Comparison of ENCODE assay signal across 19 cellular contexts in the genomic region with DNA sequence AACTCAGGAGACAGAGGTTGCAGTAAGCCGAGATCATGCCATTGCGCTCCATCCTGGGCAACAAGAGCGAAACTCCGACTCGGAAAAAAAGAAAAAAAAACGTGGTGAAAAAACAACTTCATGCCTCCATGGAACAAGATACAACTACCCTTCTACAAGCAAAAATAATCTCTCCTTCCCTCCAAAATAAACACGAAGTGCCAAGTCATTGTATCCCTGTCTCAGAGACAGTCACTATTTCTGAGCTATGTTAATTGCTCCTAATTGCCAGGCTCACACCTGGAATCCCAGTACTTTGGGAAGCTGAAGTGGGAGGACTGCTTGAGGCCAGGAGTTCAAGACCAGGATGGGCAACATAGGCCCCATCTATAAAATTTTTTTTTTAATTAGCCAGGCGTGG. TPM values are rescaled to one million over a fixed set of nuclear protein-coding genes. Genes with fewer than 3 reads are reported as not detected.
DNase-seq lines count a peak whose midpoint lies in the region; ATAC-seq, FAIRE-seq and TF ChIP-seq lines count a peak whose summit lies in the region.
"Had no signal": no experiment of that assay in that cellular context is flagged by ENCODE, and none has a peak within 500 bp of the region (broad histone marks: within the 10 kb centered on the region; RNA-seq: fewer than 3 reads in every experiment).

No MANE protein-coding gene starts in this region.

- H3K27ac Mint-ChIP-seq in activated T-cell treated with anti-CD3 and anti-CD28 coated beads, Interleukin-2, amount 50 U/mL, for 24 hours, result peak overlapping the region; percentile 71
- H3K27ac Mint-ChIP-seq in WTC11, result peak overlapping the region; percentile 8; the same call in 1 of the 2 replicates
- H3K27ac Mint-ChIP-seq: CD14-positive monocyte had no signal

- no peaks in the 10 kb centered on the region for H3K27me3 ChIP-seq in H7 (ENCODE audit: control insufficient read depth, insufficient read depth, low read length)

- FAIRE-seq in kidney (lab: Jason Lieb, UNC), result no peak
- FAIRE-seq: H54 had no signal

- CTCF ChIA-PET in WTC11 (lab: Charles Lee), result interaction anchor here (0.6 to 2.9 kb wide), 12 partner anchors 9 to 119 kb away, joined by 3 to 21 read pairs (median 4); a partner anchor contains a TSS

- H3K27ac ChIP-seq in kidney (ENCODE audit: low read depth in 2 of 2, low read length in 2 of 2), result no peak overlapping the region
- H3K27ac ChIP-seq: HL-60 had no signal

- no peak overlapping the region for H3K4me3 ChIP-seq in H7 (ENCODE audit: insufficient read depth, low read depth, low read length)
- H3K4me3 ChIP-seq in kidney (ENCODE audit: low read length in 2 of 2), result no peak overlapping the region

- H3K9ac ChIP-seq in kidney (ENCODE audit: low read length in 2 of 2), result no peak overlapping the region

- H3K9me3 Mint-ChIP-seq in activated T-cell treated with anti-CD3 and anti-CD28 coated beads, Interleukin-2, amount 50 U/mL, for 24 hours, result no peaks in the 10 kb centered on the region
- H3K9me3 Mint-ChIP-seq in WTC11, result no peaks in the 10 kb centered on the region
- H3K9me3 Mint-ChIP-seq: CD14-positive monocyte had no signal

- H3K36me3 ChIP-seq in H7 (replicated peaks; ENCODE audit: control insufficient read depth, insufficient read depth, low read length) (peaks cover 5% of the 10 kb centered on the region), kidney (ENCODE audit: control insufficient read depth in 1 of 2, insufficient read depth in 2 of 2, low read length in 2 of 2) (peaks cover 6% of the 10 kb centered on the region in 2 donors)

- TF ChIP-seq CTCF in WTC11 (IDR thresholded peaks at IDR 0.05), result no peak
- TF ChIP-seq CTCF in kidney (IDR thresholded peaks at IDR 0.05; ENCODE audit: borderline replicate concordance, extremely low read depth, insufficient read depth), result no peak

- peaks cover 0 to 2% of the 10 kb centered on the region in 2 donors for H3K4me1 ChIP-seq in kidney (ENCODE audit: control insufficient read depth in 1 of 2, insufficient read depth in 1 of 2, low read depth in 1 of 2, low read length in 2 of 2)

- POLR2A ChIA-PET in WTC11 (lab: Charles Lee), result no interaction called here

- no peak for DNase-seq in activated T-cell treated with anti-CD3 and anti-CD28 coated beads, Interleukin-2, amount 50 U/mL, for 24 hours
- DNase-seq in activated T-cell treated with anti-CD3 and anti-CD28 coated beads for 4 hours (no peak), H7 (peak; percentile 6), WTC11 (ENCODE audit: low spot score) (no peak), kidney (peak; percentile 6), epidermal melanocyte (ENCODE audit: insufficient read length, low spot score) (no peak)
- DNase-seq: DND-41, NCI-H1417 treated with DMSO at 0.1 percent for 48 hours, NCI-H187 treated with DMSO at 0.1 percent for 48 hours, NCI-H345, NCI-H526, PC-3, RPMI8226, SHP77 treated with DMSO at 0.1 percent for 48 hours had no signal

- no peaks in the 10 kb centered on the region for H3K27me3 Mint-ChIP-seq in activated T-cell treated with anti-CD3 and anti-CD28 coated beads, Interleukin-2, amount 50 U/mL, for 24 hours
- no peaks in the 10 kb centered on the region for H3K27me3 Mint-ChIP-seq in WTC11 (ENCODE audit: low read depth)

- intact Hi-C loops in kidney (cut with DNase I), result no loop called here

- H3K36me3 Mint-ChIP-seq in activated T-cell treated with anti-CD3 and anti-CD28 coated beads, Interleukin-2, amount 50 U/mL, for 24 hours (ENCODE audit: low read depth), result peaks cover 21% of the 10 kb centered on the region
- H3K36me3 Mint-ChIP-seq in WTC11, result peaks cover 11% of the 10 kb centered on the region

- no peak overlapping the region for H3K4me3 Mint-ChIP-seq in activated T-cell treated with anti-CD3 and anti-CD28 coated beads, Interleukin-2, amount 50 U/mL, for 24 hours
- no peak overlapping the region for H3K4me3 Mint-ChIP-seq in WTC11
- H3K4me3 Mint-ChIP-seq: CD14-positive monocyte had no signal

- H3K4me1 Mint-ChIP-seq in activated T-cell treated with anti-CD3 and anti-CD28 coated beads, Interleukin-2, amount 50 U/mL, for 24 hours (ENCODE audit: low read depth), result peaks cover 36% of the 10 kb centered on the region
- H3K4me1 Mint-ChIP-seq in WTC11, result no peaks in the 10 kb centered on the region

- ATAC-seq in WTC11 (no peak), GM18868 (IDR thresholded peaks at IDR 0.05; ENCODE audit: unreplicated experiment) (no peak)
- ATAC-seq: PC-3 had no signal

- H3K9me3 ChIP-seq in kidney (ENCODE audit: control insufficient read depth in 1 of 2, low read length in 2 of 2), result no peaks in the 10 kb centered on the region

TF ChIP-seq in WTC11, 78 proteins besides CTCF, POLR2A, EP300 and RAD21 (continues in another document):
- TF ChIP-seq ZNF232 (CRISPR knock-in tag; IDR thresholded peaks at IDR 0.05), result no peak
- TF ChIP-seq, protein P1, sequence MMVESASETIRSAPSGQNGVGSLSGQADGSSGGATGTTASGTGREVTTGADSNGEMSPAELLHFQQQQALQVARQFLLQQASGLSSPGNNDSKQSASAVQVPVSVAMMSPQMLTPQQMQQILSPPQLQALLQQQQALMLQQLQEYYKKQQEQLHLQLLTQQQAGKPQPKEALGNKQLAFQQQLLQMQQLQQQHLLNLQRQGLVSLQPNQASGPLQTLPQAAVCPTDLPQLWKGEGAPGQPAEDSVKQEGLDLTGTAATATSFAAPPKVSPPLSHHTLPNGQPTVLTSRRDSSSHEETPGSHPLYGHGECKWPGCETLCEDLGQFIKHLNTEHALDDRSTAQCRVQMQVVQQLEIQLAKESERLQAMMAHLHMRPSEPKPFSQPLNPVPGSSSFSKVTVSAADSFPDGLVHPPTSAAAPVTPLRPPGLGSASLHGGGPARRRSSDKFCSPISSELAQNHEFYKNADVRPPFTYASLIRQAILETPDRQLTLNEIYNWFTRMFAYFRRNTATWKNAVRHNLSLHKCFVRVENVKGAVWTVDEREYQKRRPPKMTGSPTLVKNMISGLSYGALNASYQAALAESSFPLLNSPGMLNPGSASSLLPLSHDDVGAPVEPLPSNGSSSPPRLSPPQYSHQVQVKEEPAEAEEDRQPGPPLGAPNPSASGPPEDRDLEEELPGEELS (CRISPR knock-in tag; IDR thresholded peaks at IDR 0.05), result no peak
- no peak for TF ChIP-seq CBFB (CRISPR knock-in tag; IDR thresholded peaks at IDR 0.05; ENCODE audit: low read depth)
- no peak for TF ChIP-seq ZNF121 (CRISPR knock-in tag; IDR thresholded peaks at IDR 0.05)
- TF ChIP-seq, protein P2, sequence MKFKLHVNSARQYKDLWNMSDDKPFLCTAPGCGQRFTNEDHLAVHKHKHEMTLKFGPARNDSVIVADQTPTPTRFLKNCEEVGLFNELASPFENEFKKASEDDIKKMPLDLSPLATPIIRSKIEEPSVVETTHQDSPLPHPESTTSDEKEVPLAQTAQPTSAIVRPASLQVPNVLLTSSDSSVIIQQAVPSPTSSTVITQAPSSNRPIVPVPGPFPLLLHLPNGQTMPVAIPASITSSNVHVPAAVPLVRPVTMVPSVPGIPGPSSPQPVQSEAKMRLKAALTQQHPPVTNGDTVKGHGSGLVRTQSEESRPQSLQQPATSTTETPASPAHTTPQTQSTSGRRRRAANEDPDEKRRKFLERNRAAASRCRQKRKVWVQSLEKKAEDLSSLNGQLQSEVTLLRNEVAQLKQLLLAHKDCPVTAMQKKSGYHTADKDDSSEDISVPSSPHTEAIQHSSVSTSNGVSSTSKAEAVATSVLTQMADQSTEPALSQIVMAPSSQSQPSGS (CRISPR knock-in tag; IDR thresholded peaks at IDR 0.05; ENCODE audit: borderline replicate concordance, low read depth), result no peak
- TF ChIP-seq TEAD1 (CRISPR knock-in tag; IDR thresholded peaks at IDR 0.05), result no peak
- TF ChIP-seq, protein P3, sequence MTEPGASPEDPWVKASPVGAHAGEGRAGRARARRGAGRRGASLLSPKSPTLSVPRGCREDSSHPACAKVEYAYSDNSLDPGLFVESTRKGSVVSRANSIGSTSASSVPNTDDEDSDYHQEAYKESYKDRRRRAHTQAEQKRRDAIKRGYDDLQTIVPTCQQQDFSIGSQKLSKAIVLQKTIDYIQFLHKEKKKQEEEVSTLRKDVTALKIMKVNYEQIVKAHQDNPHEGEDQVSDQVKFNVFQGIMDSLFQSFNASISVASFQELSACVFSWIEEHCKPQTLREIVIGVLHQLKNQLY (CRISPR knock-in tag; IDR thresholded peaks at IDR 0.05), result no peak
- TF ChIP-seq, protein P4, sequence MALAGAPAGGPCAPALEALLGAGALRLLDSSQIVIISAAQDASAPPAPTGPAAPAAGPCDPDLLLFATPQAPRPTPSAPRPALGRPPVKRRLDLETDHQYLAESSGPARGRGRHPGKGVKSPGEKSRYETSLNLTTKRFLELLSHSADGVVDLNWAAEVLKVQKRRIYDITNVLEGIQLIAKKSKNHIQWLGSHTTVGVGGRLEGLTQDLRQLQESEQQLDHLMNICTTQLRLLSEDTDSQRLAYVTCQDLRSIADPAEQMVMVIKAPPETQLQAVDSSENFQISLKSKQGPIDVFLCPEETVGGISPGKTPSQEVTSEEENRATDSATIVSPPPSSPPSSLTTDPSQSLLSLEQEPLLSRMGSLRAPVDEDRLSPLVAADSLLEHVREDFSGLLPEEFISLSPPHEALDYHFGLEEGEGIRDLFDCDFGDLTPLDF (CRISPR knock-in tag; IDR thresholded peaks at IDR 0.05), result no peak
- no peak for TF ChIP-seq NR3C1 (CRISPR knock-in tag; conservative IDR thresholded peaks at IDR 0.05; ENCODE audit: low read depth)

RNA-seq across cellular contexts. Expression of a gene that starts 19.0 kb away (rescaled TPM):
- 28.2 and 38.8 TPM in 2 replicates for total RNA-seq in H7 (2014; rRNA removed; shearing (Covaris generic))
- total RNA-seq in WTC11 (2021) (32.4 to 33.5 TPM (median 33.1 TPM) in 3 replicates), kidney (184 TPM)
- 28.4 TPM for polyA plus RNA-seq in kidney (ENCODE audit: insufficient read depth, low read depth, low replicate concordance)
- total RNA-seq: HT1080 had no signal

RNA-seq across cellular contexts. Expression of a gene that starts 21.7 kb away (rescaled TPM):
- total RNA-seq in H7 (2014; rRNA removed; shearing (Covaris generic)), result 34.9 and 41.0 TPM in 2 replicates
- 31.3 to 34.0 TPM (median 32.8 TPM) in 3 replicates for total RNA-seq in WTC11 (2021)
- 30.2 TPM for total RNA-seq in kidney
- polyA plus RNA-seq in kidney (ENCODE audit: insufficient read depth, low read depth, low replicate concordance), result 26.0 TPM

RNA-seq across cellular contexts. Expression of a gene that starts 22.0 kb away (rescaled TPM):
- 399 and 432 TPM in 2 replicates for total RNA-seq in H7 (2014; rRNA removed; shearing (Covaris generic))
- total RNA-seq in WTC11 (2021) (383 to 427 TPM (median 419 TPM) in 3 replicates), kidney (261 TPM)
- polyA plus RNA-seq in kidney (ENCODE audit: insufficient read depth, low read depth, low replicate concordance), result 916 TPM

RNA-seq across cellular contexts. Expression of a gene that starts 41.0 kb away (rescaled TPM):
- total RNA-seq in H7 (2014; rRNA removed; shearing (Covaris generic)), result 6.2 and 9.5 TPM in 2 replicates
- total RNA-seq in WTC11 (2021), result 13.2 to 15.9 TPM (median 14.8 TPM) in 3 replicates
- total RNA-seq in kidney, result 31.8 TPM
- polyA plus RNA-seq in kidney (ENCODE audit: insufficient read depth, low read depth, low replicate concordance), result 35.1 TPM

RNA-seq across cellular contexts. Expression of a gene that starts 56.3 kb away (rescaled TPM):
- 62.0 and 68.4 TPM in 2 replicates for total RNA-seq in H7 (2014; rRNA removed; shearing (Covaris generic))
- total RNA-seq in WTC11 (2021), result 41.8 to 43.7 TPM (median 41.9 TPM) in 3 replicates
- 23.1 TPM for total RNA-seq in kidney
- 84.5 TPM for polyA plus RNA-seq in kidney (ENCODE audit: insufficient read depth, low read depth, low replicate concordance)

Comparison
In these comparisons a context has a peak if more than half of its experiments do, and no peak if none do; other contexts are left out.
1. DNase-seq: peak in H7 (single experiment) and kidney (single experiment); none in activated T-cell treated with anti-CD3 and anti-CD28 coated beads, Interleukin-2, amount 50 U/mL, for 24 hours (single experiment), activated T-cell treated with anti-CD3 and anti-CD28 coated beads for 4 hours (single experiment), WTC11 (single experiment) and epidermal melanocyte (single experiment).